18 cellular contexts compared by ENCODE assay signal in genomic region chr4:119721878-119722277, GRCh38.
"Had no signal": no experiment of that assay in that cellular context is flagged by ENCODE, and none has a peak within 500 bp of the region (broad histone marks: within the 10 kb centered on the region; RNA-seq: fewer than 3 reads in every experiment).

No MANE protein-coding gene starts in this region.

- H3K27ac Mint-ChIP-seq: activated naive CD4-positive, alpha-beta T cell treated with anti-CD3 and anti-CD28 coated beads, Interleukin-2, amount 10 ng/mL, durations not matched to agents 7 days and 5 days; activated T-helper 17 cell treated with anti-CD3 and anti-CD28 coated beads, Interleukin-2, amount 50 U/mL, for 72 hours; immature natural killer cell; naive B cell; T-helper 17 cell had no signal

- H3K9me3 ChIP-seq: colonic mucosa, vagina had no signal

- H3K27ac ChIP-seq: colonic mucosa, tibial nerve, vagina, WERI-Rb-1 had no signal

- H3K36me3 Mint-ChIP-seq: activated naive CD4-positive, alpha-beta T cell treated with anti-CD3 and anti-CD28 coated beads, Interleukin-2, amount 10 ng/mL, durations not matched to agents 7 days and 5 days; immature natural killer cell had no signal

- H3K4me1 ChIP-seq: colonic mucosa, vagina had no signal

- H3K4me3 Mint-ChIP-seq: activated naive CD4-positive, alpha-beta T cell treated with anti-CD3 and anti-CD28 coated beads, Interleukin-2, amount 10 ng/mL, durations not matched to agents 7 days and 5 days; activated T-helper 17 cell treated with anti-CD3 and anti-CD28 coated beads, Interleukin-2, amount 50 U/mL, for 72 hours; immature natural killer cell; naive B cell; T-helper 17 cell had no signal

- H3K4me1 Mint-ChIP-seq: activated naive CD4-positive, alpha-beta T cell treated with anti-CD3 and anti-CD28 coated beads, Interleukin-2, amount 10 ng/mL, durations not matched to agents 7 days and 5 days; activated T-helper 17 cell treated with anti-CD3 and anti-CD28 coated beads, Interleukin-2, amount 50 U/mL, for 72 hours; immature natural killer cell; naive B cell; T-helper 17 cell had no signal

- DNase-seq: activated CD4-positive, alpha-beta T cell treated with anti-CD3 and anti-CD28 coated beads, Interleukin-2, amount 50 U/mL, for 48 hours; activated naive CD4-positive, alpha-beta T cell treated with anti-CD3 and anti-CD28 coated beads, Interleukin-2, amount 10 ng/mL, durations not matched to agents 7 days and 5 days; caudate nucleus; colonic mucosa; foreskin fibroblast; head of caudate nucleus; immature natural killer cell; naive B cell; retina; stimulated activated CD4-positive, alpha-beta T cell treated with anti-CD3 and anti-CD28 coated beads, Interleukin-15, amount 100 ng/mL, for 24 hours; stimulated activated CD4-positive, alpha-beta T cell treated with anti-CD3 and anti-CD28 coated beads, Interleukin-4, amount 100 ng/mL, for 1 hour; stimulated activated naive CD4-positive, alpha-beta T cell; T-helper 17 cell; WERI-Rb-1 had no signal

- H3K27me3 Mint-ChIP-seq: activated naive CD4-positive, alpha-beta T cell treated with anti-CD3 and anti-CD28 coated beads, Interleukin-2, amount 10 ng/mL, durations not matched to agents 7 days and 5 days; activated T-helper 17 cell treated with anti-CD3 and anti-CD28 coated beads, Interleukin-2, amount 50 U/mL, for 72 hours; naive B cell; T-helper 17 cell had no signal

- ATAC-seq: activated T-helper 17 cell treated with anti-CD3 and anti-CD28 coated beads, Interleukin-2, amount 50 U/mL, for 72 hours; T-helper 17 cell had no signal

- H3K4me3 ChIP-seq: ascending aorta, colonic mucosa, tibial nerve, vagina had no signal

- H3K27me3 ChIP-seq: ascending aorta, colonic mucosa, tibial nerve, vagina had no signal

- H3K36me3 ChIP-seq: ascending aorta, colonic mucosa, tibial nerve, vagina, WERI-Rb-1 had no signal
